Comparison of ENCODE assay signal across 1 cellular context in the genomic region with DNA sequence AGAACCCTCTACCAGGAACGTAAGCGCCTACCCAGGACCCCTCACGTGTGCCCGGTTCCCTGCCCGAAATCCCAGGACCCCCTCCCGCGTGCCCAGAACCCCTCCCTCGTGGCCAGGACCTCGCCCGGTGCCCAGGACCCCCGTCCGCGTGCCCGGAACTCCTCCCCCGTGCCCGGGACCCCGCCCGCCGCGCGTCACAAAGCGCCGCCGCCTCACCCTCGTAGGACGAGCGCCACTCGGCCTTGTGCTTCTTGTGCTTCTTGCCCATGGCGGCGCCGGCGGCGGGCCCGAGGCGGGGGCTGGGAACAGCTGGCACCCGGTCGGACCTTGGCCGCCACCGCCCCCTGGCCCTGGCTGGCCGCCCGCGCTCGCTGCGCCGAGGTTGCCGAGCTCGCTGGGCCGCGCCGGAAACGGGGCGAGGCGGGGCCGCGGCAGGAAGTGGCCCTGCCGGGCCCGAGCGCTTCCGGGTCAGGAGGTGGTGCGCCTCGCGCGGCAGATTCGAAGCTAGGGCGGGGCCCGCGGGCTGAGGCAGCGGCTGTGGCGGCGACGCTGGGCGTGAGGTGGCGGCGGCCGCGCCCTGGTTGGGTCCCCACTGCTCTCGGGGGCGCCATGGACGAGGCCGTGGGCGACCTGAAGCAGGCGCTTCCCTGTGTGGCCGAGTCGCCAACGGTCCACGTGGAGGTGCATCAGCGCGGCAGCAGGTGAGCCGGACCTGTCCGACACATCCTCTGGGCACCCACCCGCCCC.
TF ChIP-seq lines count a peak whose summit lies in the region.

A gene (minus strand): TSS at position 412 of the 747 bp plus-strand sequence. CDS start 144 bp downstream, at position 268.
A gene with protein sequence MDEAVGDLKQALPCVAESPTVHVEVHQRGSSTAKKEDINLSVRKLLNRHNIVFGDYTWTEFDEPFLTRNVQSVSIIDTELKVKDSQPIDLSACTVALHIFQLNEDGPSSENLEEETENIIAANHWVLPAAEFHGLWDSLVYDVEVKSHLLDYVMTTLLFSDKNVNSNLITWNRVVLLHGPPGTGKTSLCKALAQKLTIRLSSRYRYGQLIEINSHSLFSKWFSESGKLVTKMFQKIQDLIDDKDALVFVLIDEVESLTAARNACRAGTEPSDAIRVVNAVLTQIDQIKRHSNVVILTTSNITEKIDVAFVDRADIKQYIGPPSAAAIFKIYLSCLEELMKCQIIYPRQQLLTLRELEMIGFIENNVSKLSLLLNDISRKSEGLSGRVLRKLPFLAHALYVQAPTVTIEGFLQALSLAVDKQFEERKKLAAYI (plus strand): TSS at position 495 of the 747 bp plus-strand sequence. CDS start 115 bp downstream, at position 610.

TF ChIP-seq in SK-N-SH, 30 proteins besides CTCF, POLR2A, EP300 and RAD21 (continued from another document):
- peak; percentile 69; the same call in 1 of the 2 replicates for TF ChIP-seq TAF1 (IDR thresholded peaks at IDR 0.05; ENCODE audit: borderline replicate concordance, low read depth, low read length)
- peak; percentile 96 for TF ChIP-seq MXI1 (IDR thresholded peaks at IDR 0.05; ENCODE audit: low read depth, low read length)
- TF ChIP-seq POLR2AphosphoS5 (IDR thresholded peaks at IDR 0.05; ENCODE audit: low read depth, low read length) = peak; percentile 61; the same call in 1 of the 2 replicates
- TF ChIP-seq, protein P1, sequence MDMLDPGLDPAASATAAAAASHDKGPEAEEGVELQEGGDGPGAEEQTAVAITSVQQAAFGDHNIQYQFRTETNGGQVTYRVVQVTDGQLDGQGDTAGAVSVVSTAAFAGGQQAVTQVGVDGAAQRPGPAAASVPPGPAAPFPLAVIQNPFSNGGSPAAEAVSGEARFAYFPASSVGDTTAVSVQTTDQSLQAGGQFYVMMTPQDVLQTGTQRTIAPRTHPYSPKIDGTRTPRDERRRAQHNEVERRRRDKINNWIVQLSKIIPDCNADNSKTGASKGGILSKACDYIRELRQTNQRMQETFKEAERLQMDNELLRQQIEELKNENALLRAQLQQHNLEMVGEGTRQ (IDR thresholded peaks at IDR 0.05; ENCODE audit: borderline replicate concordance, low read depth, low read length) = no peak
- peak; percentile 89 for TF ChIP-seq GABPA (IDR thresholded peaks at IDR 0.05; ENCODE audit: low read depth)
- TF ChIP-seq, protein P2, sequence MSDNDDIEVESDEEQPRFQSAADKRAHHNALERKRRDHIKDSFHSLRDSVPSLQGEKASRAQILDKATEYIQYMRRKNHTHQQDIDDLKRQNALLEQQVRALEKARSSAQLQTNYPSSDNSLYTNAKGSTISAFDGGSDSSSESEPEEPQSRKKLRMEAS (IDR thresholded peaks at IDR 0.05; ENCODE audit: low read depth) = peak; percentile 68
- TF ChIP-seq, protein P3, sequence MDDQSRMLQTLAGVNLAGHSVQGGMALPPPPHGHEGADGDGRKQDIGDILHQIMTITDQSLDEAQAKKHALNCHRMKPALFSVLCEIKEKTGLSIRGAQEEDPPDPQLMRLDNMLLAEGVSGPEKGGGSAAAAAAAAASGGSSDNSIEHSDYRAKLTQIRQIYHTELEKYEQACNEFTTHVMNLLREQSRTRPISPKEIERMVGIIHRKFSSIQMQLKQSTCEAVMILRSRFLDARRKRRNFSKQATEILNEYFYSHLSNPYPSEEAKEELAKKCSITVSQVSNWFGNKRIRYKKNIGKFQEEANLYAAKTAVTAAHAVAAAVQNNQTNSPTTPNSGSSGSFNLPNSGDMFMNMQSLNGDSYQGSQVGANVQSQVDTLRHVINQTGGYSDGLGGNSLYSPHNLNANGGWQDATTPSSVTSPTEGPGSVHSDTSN (IDR thresholded peaks at IDR 0.05) = no peak
